In genomic region chr7:140060243-140060630, GRCh38 we compare ENCODE assay signal across 1 cellular context.
TF ChIP-seq lines count a peak whose summit lies in the region.

No MANE protein-coding gene starts in this region.

TF ChIP-seq in HepG2, 621 proteins besides CTCF, POLR2A, EP300 and RAD21 (continued from another document):
- TF ChIP-seq ZNF282 (IDR thresholded peaks at IDR 0.05; ENCODE audit: partially characterized antibody) = no peak
- TF ChIP-seq KDM5A (IDR thresholded peaks at IDR 0.05; ENCODE audit: borderline replicate concordance, low read length) = no peak
- no peak for TF ChIP-seq ARID2 (CRISPR knock-in tag; IDR thresholded peaks at IDR 0.05; ENCODE audit: borderline replicate concordance)
- no peak for TF ChIP-seq RELA (CRISPR knock-in tag; IDR thresholded peaks at IDR 0.05)
- no peak for TF ChIP-seq ATF6 (CRISPR knock-in tag; conservative IDR thresholded peaks at IDR 0.05)
- no peak for TF ChIP-seq ZBTB3 (CRISPR knock-in tag; IDR thresholded peaks at IDR 0.05; ENCODE audit: borderline replicate concordance, low read depth)
